ENCODE assay signal across 2 cellular contexts in genomic region chr15:91547356-91547755, GRCh38.
TF ChIP-seq lines count a peak whose summit lies in the region.

No MANE protein-coding gene starts in this region.

TF ChIP-seq in GM23338, 12 proteins besides CTCF, POLR2A, EP300 and RAD21:
- TF ChIP-seq REST (IDR thresholded peaks at IDR 0.05; ENCODE audit: unreplicated experiment), result no peak
- TF ChIP-seq EZH2phosphoT487 (IDR thresholded peaks at IDR 0.05; ENCODE audit: unreplicated experiment), result no peak
- TF ChIP-seq NANOG (IDR thresholded peaks at IDR 0.05; ENCODE audit: borderline replicate concordance), result no peak
- TF ChIP-seq EZH2 (IDR thresholded peaks at IDR 0.05; ENCODE audit: low read depth, unreplicated experiment), result no peak
- TF ChIP-seq JUNB (IDR thresholded peaks at IDR 0.05; ENCODE audit: unreplicated experiment), result no peak
- no peak for TF ChIP-seq STAT1 (IDR thresholded peaks at IDR 0.05; ENCODE audit: unreplicated experiment)
- no peak for TF ChIP-seq ETS1 (IDR thresholded peaks at IDR 0.05)
- TF ChIP-seq CREB1 (CRISPR knock-in tag; IDR thresholded peaks at IDR 0.05; ENCODE audit: low read depth), result no peak
- TF ChIP-seq ZNF462 (CRISPR knock-in tag; IDR thresholded peaks at IDR 0.05), result no peak
- TF ChIP-seq ZNF114 (CRISPR knock-in tag; IDR thresholded peaks at IDR 0.05), result no peak
- no peak for TF ChIP-seq ZNF331 (CRISPR knock-in tag; IDR thresholded peaks at IDR 0.05; ENCODE audit: low read depth)
- TF ChIP-seq POLR2AphosphoS5 (IDR thresholded peaks at IDR 0.05; ENCODE audit: low read depth), result no peak

TF ChIP-seq in WTC11, 78 proteins besides CTCF, POLR2A, EP300 and RAD21 (continued from another document):
- no peak for TF ChIP-seq CDX4 (CRISPR knock-in tag; IDR thresholded peaks at IDR 0.05; ENCODE audit: borderline replicate concordance)
- TF ChIP-seq FOXP1 (CRISPR knock-in tag; IDR thresholded peaks at IDR 0.05; ENCODE audit: borderline replicate concordance), result no peak
- TF ChIP-seq NFATC4 (CRISPR knock-in tag; IDR thresholded peaks at IDR 0.05), result no peak
- TF ChIP-seq NR3C1 (CRISPR knock-in tag; conservative IDR thresholded peaks at IDR 0.05; ENCODE audit: low read depth), result no peak
- no peak for TF ChIP-seq NFYB (CRISPR knock-in tag; conservative IDR thresholded peaks at IDR 0.05; ENCODE audit: low read depth)
- TF ChIP-seq NR1H2 (CRISPR knock-in tag; IDR thresholded peaks at IDR 0.05), result no peak
- TF ChIP-seq SMAD3 (CRISPR knock-in tag; IDR thresholded peaks at IDR 0.05; ENCODE audit: borderline replicate concordance), result no peak
- no peak for TF ChIP-seq FOXJ3 (CRISPR knock-in tag; IDR thresholded peaks at IDR 0.05; ENCODE audit: borderline replicate concordance)
- no peak for TF ChIP-seq JAZF1 (CRISPR knock-in tag; IDR thresholded peaks at IDR 0.05)
- TF ChIP-seq ZNF121 (CRISPR knock-in tag; IDR thresholded peaks at IDR 0.05), result no peak
- no peak for TF ChIP-seq PRDM15 (CRISPR knock-in tag; IDR thresholded peaks at IDR 0.05)
- no peak for TF ChIP-seq CREM (CRISPR knock-in tag; IDR thresholded peaks at IDR 0.05)
- TF ChIP-seq GRHL2 (CRISPR knock-in tag; IDR thresholded peaks at IDR 0.05; ENCODE audit: insufficient replicate concordance, severe bottlenecking), result no peak
- TF ChIP-seq E2F5 (CRISPR knock-in tag; IDR thresholded peaks at IDR 0.05), result no peak
- TF ChIP-seq ZNF512 (CRISPR knock-in tag; IDR thresholded peaks at IDR 0.05; ENCODE audit: borderline replicate concordance), result no peak
- TF ChIP-seq ATF3 (CRISPR knock-in tag; conservative IDR thresholded peaks at IDR 0.05), result no peak
